19 cellular contexts compared by ENCODE assay signal in the genomic region with DNA sequence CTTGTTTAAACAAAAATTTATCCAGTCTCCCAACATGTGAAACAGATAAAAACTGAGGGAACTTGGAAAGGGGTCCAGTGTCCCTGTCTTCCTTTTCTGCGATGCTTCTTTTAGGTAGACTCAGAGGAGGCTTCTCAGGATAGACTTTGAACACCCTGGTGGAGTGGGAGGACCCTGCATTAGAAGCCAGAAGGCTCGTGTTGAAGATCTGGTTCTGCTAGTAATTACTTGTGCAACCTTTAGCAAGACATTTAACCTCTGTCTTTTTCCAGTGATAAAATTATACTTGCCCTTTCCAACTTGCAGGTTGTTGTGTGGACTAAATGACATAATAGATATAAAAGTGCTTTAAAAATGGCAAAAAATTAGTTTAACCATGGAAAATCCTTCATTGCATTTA.
A peak's percentile ranks its signal among the peaks of the same experiment; 100 is the strongest.
DNase-seq lines count a peak whose midpoint lies in the region; ATAC-seq and TF ChIP-seq lines count a peak whose summit lies in the region.
"Had no signal": no experiment of that assay in that cellular context is flagged by ENCODE, and none has a peak within 500 bp of the region (broad histone marks: within the 10 kb centered on the region; RNA-seq: fewer than 3 reads in every experiment).

No MANE protein-coding gene starts in this region.

- DNase-seq in SK-N-SH = no peak
- DNase-seq in PC-9 = peak in 1 of 2 experiments; percentile 66
- peak; percentile 21 for DNase-seq in hepatocyte (ENCODE audit: low spot score)
- no peak for DNase-seq in ureter (ENCODE audit: low spot score)
- no peak for DNase-seq in NCI-H345 treated with DMSO at 0.1 percent for 48 hours (lab: John Stamatoyannopoulos, UW; ENCODE audit: unreplicated experiment)
- no peak for DNase-seq in RWPE1 (ENCODE audit: low spot score)
- DNase-seq: BE2C; Calu3; CD4-positive, alpha-beta T cell; CD8-positive, alpha-beta memory T cell; DMS53; DMS79 treated with DMSO at 0.1 percent for 48 hours; GF-D8; GM23248; H7; HCEC 1CT had no signal

- TF ChIP-seq CTCF in SK-N-SH (IDR thresholded peaks at IDR 0.05) (no peak), PC-9 (conservative IDR thresholded peaks at IDR 0.05) (no peak), hepatocyte (IDR thresholded peaks at IDR 0.05; ENCODE audit: poor library complexity) (no peak), RWPE1 (conservative IDR thresholded peaks at IDR 0.05; ENCODE audit: low read depth) (no peak)

- H3K4me2 ChIP-seq in SK-N-SH = no peak overlapping the region
- peak overlapping the region; percentile 21; the same call in 1 of the 2 replicates for H3K4me2 ChIP-seq in PC-9
- H3K4me2 ChIP-seq in hepatocyte = no peak overlapping the region
- H3K4me2 ChIP-seq: BLaER1 treated with 17β-estradiol and CSF1 and Interleukin-3, amounts not matched to agents 10 nM and 100 nM had no signal

- H3K4me3 ChIP-seq in SK-N-SH (ENCODE audit: low read depth in 2 of 2, low read length in 1 of 2) = no peak overlapping the region
- H3K4me3 ChIP-seq in PC-9 = no peak overlapping the region
- H3K4me3 ChIP-seq in hepatocyte = no peak overlapping the region
- H3K4me3 ChIP-seq: BLaER1 treated with 17β-estradiol and CSF1 and Interleukin-3, amounts not matched to agents 10 nM and 100 nM; GM23248 had no signal

- WGBS in SK-N-SH (ENCODE audit: low lambda C conversion rate) = 36% methylated on average over 2 of the region's 2 CpGs
- WGBS in hepatocyte (ENCODE audit: low lambda C conversion rate, missing lambda C conversion rate) = 61% methylated on average over 2 of the region's 2 CpGs

- H3K4me1 ChIP-seq in SK-N-SH (ENCODE audit: control insufficient read depth in 1 of 2, insufficient read depth in 2 of 2, low read depth in 1 of 2, low read length in 1 of 2) (no peaks in the 10 kb centered on the region), PC-9 (replicated peaks; ENCODE audit: insufficient read depth) (peaks cover 11% of the 10 kb centered on the region), hepatocyte (ENCODE audit: insufficient read depth) (no peaks in the 10 kb centered on the region)
- H3K4me1 ChIP-seq: BE2C; BLaER1 treated with 17β-estradiol and CSF1 and Interleukin-3, amounts not matched to agents 10 nM and 100 nM had no signal

- intact Hi-C loops in PC-9 (cut with micrococcal nuclease; ENCODE audit: unreplicated experiment) = no loop called here

- H3K9me2 ChIP-seq in SK-N-SH (no peaks in the 10 kb centered on the region), PC-9 (ENCODE audit: insufficient read depth) (no peaks in the 10 kb centered on the region), hepatocyte (replicated peaks; ENCODE audit: insufficient read depth) (no peaks in the 10 kb centered on the region)

- H3K27ac ChIP-seq in SK-N-SH (ENCODE audit: low read depth in 2 of 2, low read length in 1 of 2) = no peak overlapping the region
- no peak overlapping the region for H3K27ac ChIP-seq in PC-9
- no peak overlapping the region for H3K27ac ChIP-seq in hepatocyte
- no peak overlapping the region for H3K27ac ChIP-seq in RWPE1
- H3K27ac ChIP-seq: 22Rv1; BLaER1 treated with 17β-estradiol and CSF1 and Interleukin-3, amounts not matched to agents 10 nM and 100 nM; GM23248 had no signal

- TF ChIP-seq EP300 in SK-N-SH (IDR thresholded peaks at IDR 0.05; ENCODE audit: borderline replicate concordance in 1 of 2, low read depth in 1 of 2, low read length in 1 of 2) = no peak

- H3K9me3 ChIP-seq in SK-N-SH (no peaks in the 10 kb centered on the region), PC-9 (ENCODE audit: insufficient read depth, low read depth) (peaks cover 10% of the 10 kb centered on the region), hepatocyte (ENCODE audit: low read depth) (no peaks in the 10 kb centered on the region)

- TF ChIP-seq RAD21 in SK-N-SH (IDR thresholded peaks at IDR 0.05; ENCODE audit: low read length) = no peak

- H3K9ac ChIP-seq in SK-N-SH = no peak overlapping the region
- H3K9ac ChIP-seq: BLaER1 treated with 17β-estradiol and CSF1 and Interleukin-3, amounts not matched to agents 10 nM and 100 nM; GM23248 had no signal

- no peaks in the 10 kb centered on the region for H3K36me3 ChIP-seq in SK-N-SH (replicated peaks in 1 of 2; ENCODE audit: control insufficient read depth in 1 of 2, insufficient read depth in 2 of 2, low read length in 1 of 2)
- no peaks in the 10 kb centered on the region for H3K36me3 ChIP-seq in PC-9 (ENCODE audit: low read depth)
- H3K36me3 ChIP-seq in hepatocyte (replicated peaks; ENCODE audit: insufficient read depth, low read depth) = no peaks in the 10 kb centered on the region
- H3K36me3 ChIP-seq: BE2C; BLaER1 treated with 17β-estradiol and CSF1 and Interleukin-3, amounts not matched to agents 10 nM and 100 nM had no signal

- H4K20me1 ChIP-seq in SK-N-SH (ENCODE audit: insufficient read depth) (no peaks in the 10 kb centered on the region), PC-9 (ENCODE audit: insufficient read depth) (no peaks in the 10 kb centered on the region), hepatocyte (ENCODE audit: insufficient read depth, poor library complexity, severe bottlenecking) (no peaks in the 10 kb centered on the region)
- H4K20me1 ChIP-seq: BLaER1 treated with 17β-estradiol and CSF1 and Interleukin-3, amounts not matched to agents 10 nM and 100 nM had no signal

- BruUV-seq in PC-9 (replicated peaks; lab: Mats Ljungman, UMichigan) = no TSS peak

- H2AFZ ChIP-seq in SK-N-SH (ENCODE audit: low read depth) = peak overlapping the region; percentile 39; the same call in 1 of the 2 replicates
- no peak overlapping the region for H2AFZ ChIP-seq in PC-9
- no peak overlapping the region for H2AFZ ChIP-seq in hepatocyte
- H2AFZ ChIP-seq: GM23248 had no signal

- CTCF ChIA-PET in SK-N-SH (lab: Yijun Ruan, JAX) (no interaction called here), PC-9 (lab: Charles Lee) (no interaction called here), RWPE1 (lab: Yijun Ruan, JAX) (no interaction called here)

- H3K79me2 ChIP-seq in SK-N-SH (ENCODE audit: insufficient read depth) = no peaks in the 10 kb centered on the region
- no peaks in the 10 kb centered on the region for H3K79me2 ChIP-seq in PC-9 (ENCODE audit: low read depth)
- H3K79me2 ChIP-seq in hepatocyte = no peaks in the 10 kb centered on the region

- no peaks in the 10 kb centered on the region for H3K27me3 ChIP-seq in SK-N-SH (ENCODE audit: insufficient read depth)
- no peaks in the 10 kb centered on the region for H3K27me3 ChIP-seq in PC-9 (ENCODE audit: insufficient read depth, low read depth)
- H3K27me3 ChIP-seq in hepatocyte = no peaks in the 10 kb centered on the region
- H3K27me3 ChIP-seq: BLaER1 treated with 17β-estradiol and CSF1 and Interleukin-3, amounts not matched to agents 10 nM and 100 nM had no signal

- POLR2A ChIA-PET in SK-N-SH (lab: Yijun Ruan, JAX) = no interaction called here
- POLR2A ChIA-PET in PC-9 (lab: Charles Lee; ENCODE audit: unreplicated experiment) = no interaction called here
- POLR2A ChIA-PET in RWPE1 (lab: Yijun Ruan, JAX; ENCODE audit: low non-redundant PET) = no interaction called here

- no peak for ATAC-seq in SK-N-SH treated with all-trans-retinoic acid at 6 μM for 48 hours

- H3F3A ChIP-seq in SK-N-SH (replicated peaks; ENCODE audit: insufficient read depth) (no peaks in the 10 kb centered on the region), PC-9 (ENCODE audit: insufficient read depth, low read depth) (no peaks in the 10 kb centered on the region)

TF ChIP-seq in SK-N-SH, 30 proteins besides CTCF, POLR2A, EP300 and RAD21 (continues in another document):
- TF ChIP-seq, protein P1, sequence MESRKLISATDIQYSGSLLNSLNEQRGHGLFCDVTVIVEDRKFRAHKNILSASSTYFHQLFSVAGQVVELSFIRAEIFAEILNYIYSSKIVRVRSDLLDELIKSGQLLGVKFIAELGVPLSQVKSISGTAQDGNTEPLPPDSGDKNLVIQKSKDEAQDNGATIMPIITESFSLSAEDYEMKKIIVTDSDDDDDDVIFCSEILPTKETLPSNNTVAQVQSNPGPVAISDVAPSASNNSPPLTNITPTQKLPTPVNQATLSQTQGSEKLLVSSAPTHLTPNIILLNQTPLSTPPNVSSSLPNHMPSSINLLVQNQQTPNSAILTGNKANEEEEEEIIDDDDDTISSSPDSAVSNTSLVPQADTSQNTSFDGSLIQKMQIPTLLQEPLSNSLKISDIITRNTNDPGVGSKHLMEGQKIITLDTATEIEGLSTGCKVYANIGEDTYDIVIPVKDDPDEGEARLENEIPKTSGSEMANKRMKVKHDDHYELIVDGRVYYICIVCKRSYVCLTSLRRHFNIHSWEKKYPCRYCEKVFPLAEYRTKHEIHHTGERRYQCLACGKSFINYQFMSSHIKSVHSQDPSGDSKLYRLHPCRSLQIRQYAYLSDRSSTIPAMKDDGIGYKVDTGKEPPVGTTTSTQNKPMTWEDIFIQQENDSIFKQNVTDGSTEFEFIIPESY (IDR thresholded peaks at IDR 0.05; ENCODE audit: borderline replicate concordance, low read depth) = no peak
- TF ChIP-seq ELF1 (IDR thresholded peaks at IDR 0.05) (no peak), TCF12 (IDR thresholded peaks at IDR 0.05) (no peak), POLR2AphosphoS5 (IDR thresholded peaks at IDR 0.05; ENCODE audit: low read depth, low read length) (no peak)
- TF ChIP-seq, protein P2, sequence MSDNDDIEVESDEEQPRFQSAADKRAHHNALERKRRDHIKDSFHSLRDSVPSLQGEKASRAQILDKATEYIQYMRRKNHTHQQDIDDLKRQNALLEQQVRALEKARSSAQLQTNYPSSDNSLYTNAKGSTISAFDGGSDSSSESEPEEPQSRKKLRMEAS (IDR thresholded peaks at IDR 0.05; ENCODE audit: low read depth) = no peak

TF ChIP-seq in SK-N-SH treated with all-trans-retinoic acid at 6 μM for 48 hours, 23 proteins besides CTCF, POLR2A, EP300 and RAD21 (continues in another document):
- no peak for TF ChIP-seq PPARA (CRISPR knock-in tag; IDR thresholded peaks at IDR 0.05; ENCODE audit: borderline replicate concordance)
- TF ChIP-seq, protein P3, sequence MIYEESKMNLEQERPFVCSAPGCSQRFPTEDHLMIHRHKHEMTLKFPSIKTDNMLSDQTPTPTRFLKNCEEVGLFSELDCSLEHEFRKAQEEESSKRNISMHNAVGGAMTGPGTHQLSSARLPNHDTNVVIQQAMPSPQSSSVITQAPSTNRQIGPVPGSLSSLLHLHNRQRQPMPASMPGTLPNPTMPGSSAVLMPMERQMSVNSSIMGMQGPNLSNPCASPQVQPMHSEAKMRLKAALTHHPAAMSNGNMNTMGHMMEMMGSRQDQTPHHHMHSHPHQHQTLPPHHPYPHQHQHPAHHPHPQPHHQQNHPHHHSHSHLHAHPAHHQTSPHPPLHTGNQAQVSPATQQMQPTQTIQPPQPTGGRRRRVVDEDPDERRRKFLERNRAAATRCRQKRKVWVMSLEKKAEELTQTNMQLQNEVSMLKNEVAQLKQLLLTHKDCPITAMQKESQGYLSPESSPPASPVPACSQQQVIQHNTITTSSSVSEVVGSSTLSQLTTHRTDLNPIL (CRISPR knock-in tag; IDR thresholded peaks at IDR 0.05; ENCODE audit: low read depth) = no peak
- no peak for TF ChIP-seq SNAI2 (CRISPR knock-in tag; IDR thresholded peaks at IDR 0.05)
- no peak for TF ChIP-seq CSDC2 (CRISPR knock-in tag; IDR thresholded peaks at IDR 0.05)
